In the genomic region with DNA sequence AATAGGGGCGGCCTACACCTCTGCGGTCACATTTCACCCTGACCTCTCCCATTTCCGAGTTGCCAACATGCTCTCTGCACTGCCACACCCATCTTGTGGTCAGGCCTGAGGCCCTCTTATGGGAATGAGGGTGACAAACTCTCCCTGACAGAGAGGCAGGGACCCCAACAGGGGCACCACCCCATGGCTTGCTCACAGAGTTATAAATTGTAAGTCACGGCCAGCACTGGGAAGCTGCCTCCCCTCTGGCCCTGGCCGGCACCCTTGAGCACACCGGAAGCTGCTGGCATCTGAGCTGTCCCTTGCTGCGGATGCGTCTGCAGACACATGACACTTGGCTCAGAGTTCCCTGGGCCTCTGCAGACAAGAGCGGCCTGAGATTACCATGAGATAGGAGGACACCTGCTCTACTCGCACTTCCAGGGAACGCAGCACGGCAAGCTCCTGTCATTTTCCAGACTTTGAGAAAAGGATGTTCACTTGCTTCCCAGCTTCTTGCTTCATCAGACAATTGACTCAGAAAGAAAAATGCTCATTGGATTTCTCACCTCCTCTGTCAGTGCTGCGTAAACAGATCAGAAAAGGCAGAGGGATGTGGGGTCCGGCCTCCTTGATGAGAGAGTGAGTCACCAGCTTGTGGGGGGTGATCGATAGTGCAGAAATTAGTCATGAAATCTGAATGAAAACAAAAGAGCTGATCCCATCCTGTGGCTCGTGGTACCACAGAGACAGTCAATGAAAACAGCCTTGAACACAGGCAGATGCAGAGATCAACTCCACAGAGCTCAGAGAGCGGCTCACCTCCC, we compare ENCODE assay signal across 9 cellular contexts.
DNase-seq lines count a peak whose midpoint lies in the region; ATAC-seq, FAIRE-seq and TF ChIP-seq lines count a peak whose summit lies in the region.
"Had no signal": no experiment of that assay in that cellular context is flagged by ENCODE, and none has a peak within 500 bp of the region (broad histone marks: within the 10 kb centered on the region; RNA-seq: fewer than 3 reads in every experiment).

No MANE protein-coding gene starts in this region.

- TF ChIP-seq POLR2A in endothelial cell of umbilical vein (IDR thresholded peaks at IDR 0.05; ENCODE audit: low read depth, low read length) (no peak), GM12891 (IDR thresholded peaks at IDR 0.05; ENCODE audit: low read depth, low read length) (no peak)

- no peak overlapping the region for H3K4me3 ChIP-seq in endothelial cell of umbilical vein (replicated peaks in 1 of 3; ENCODE audit: insufficient read depth in 1 of 3, low read depth in 1 of 3, low read length in 3 of 3)
- H3K4me3 ChIP-seq: heart right ventricle had no signal

- ATAC-seq in GM18861 (IDR thresholded peaks at IDR 0.05; ENCODE audit: unreplicated experiment), result no peak
- ATAC-seq in GM21825 (IDR thresholded peaks at IDR 0.05; ENCODE audit: unreplicated experiment), result no peak
- no peak for ATAC-seq in CD4-positive, alpha-beta T cell (ENCODE audit: poor library complexity)

- H3K9ac ChIP-seq in endothelial cell of umbilical vein (replicated peaks; ENCODE audit: extremely low read depth, insufficient read depth, low read length), result no peak overlapping the region

- no peaks in the 10 kb centered on the region for H3K4me1 ChIP-seq in endothelial cell of umbilical vein (ENCODE audit: control insufficient read depth, extremely low read depth, insufficient read depth, low read length)

- no peaks in the 10 kb centered on the region for H3K9me3 Mint-ChIP-seq in HFFc6
- H3K9me3 Mint-ChIP-seq in activated CD4-positive, alpha-beta T cell treated with anti-CD3 and anti-CD28 coated beads, Interleukin-2, amount 10 ng/mL, durations not matched to agents 7 days and 5 days, result peaks cover 2% of the 10 kb centered on the region
- no peaks in the 10 kb centered on the region for H3K9me3 Mint-ChIP-seq in CD4-positive, alpha-beta T cell

- FAIRE-seq in endothelial cell of umbilical vein (lab: Jason Lieb, UNC) (peak; percentile 67), GM12891 (lab: Jason Lieb, UNC) (no peak)

- no peak for TF ChIP-seq CTCF in HFFc6 (IDR thresholded peaks at IDR 0.05)
- TF ChIP-seq CTCF in endothelial cell of umbilical vein (IDR thresholded peaks at IDR 0.05; ENCODE audit: extremely low read depth in 1 of 2, insufficient read depth in 1 of 2, low read depth in 1 of 2, low read length in 2 of 2), result no peak
- TF ChIP-seq CTCF in CD4-positive, alpha-beta T cell (IDR thresholded peaks at IDR 0.05), result no peak

- no TSS peak for BruUV-seq in endothelial cell of umbilical vein (replicated peaks; lab: Mats Ljungman, UMichigan)

- H3K4me1 Mint-ChIP-seq in HFFc6 (ENCODE audit: low read depth), result peaks cover 18% of the 10 kb centered on the region
- peaks cover 17% of the 10 kb centered on the region for H3K4me1 Mint-ChIP-seq in activated CD4-positive, alpha-beta T cell treated with anti-CD3 and anti-CD28 coated beads, Interleukin-2, amount 10 ng/mL, durations not matched to agents 7 days and 5 days
- no peaks in the 10 kb centered on the region for H3K4me1 Mint-ChIP-seq in CD4-positive, alpha-beta T cell (ENCODE audit: low read depth)

- POLR2A ChIA-PET in activated CD4-positive, alpha-beta T cell treated with anti-CD3 and anti-CD28 coated beads, Interleukin-2, amount 10 ng/mL, durations not matched to agents 7 days and 5 days (lab: Charles Lee), result interaction anchor here (1.0 kb wide), 1 partner anchor 28 kb away, joined by 4 read pairs; no protein-coding TSS in a partner anchor
- POLR2A ChIA-PET in endothelial cell of umbilical vein (lab: Charles Lee), result no interaction called here
- POLR2A ChIA-PET in CD4-positive, alpha-beta T cell (lab: Charles Lee), result no interaction called here

- H4K20me1 ChIP-seq in endothelial cell of umbilical vein (replicated peaks; ENCODE audit: control insufficient read depth, extremely low read depth, insufficient read depth, low read length), result no peaks in the 10 kb centered on the region

- H3K79me2 ChIP-seq in endothelial cell of umbilical vein (ENCODE audit: control insufficient read depth, insufficient read depth, low read length), result no peaks in the 10 kb centered on the region

- dilution Hi-C loops in endothelial cell of umbilical vein (cut with MboI; ENCODE audit: extremely low pct_ligation_motif_present, low sequenced_read_pairs), result no loop called here

- no peaks in the 10 kb centered on the region for H3K36me3 ChIP-seq in endothelial cell of umbilical vein (ENCODE audit: control insufficient read depth in 2 of 2, extremely low read depth in 1 of 2, insufficient read depth in 2 of 2, low read length in 2 of 2)
- H3K36me3 ChIP-seq: heart right ventricle had no signal

- peak overlapping the region; percentile 81 for H3K4me3 Mint-ChIP-seq in HFFc6
- peak overlapping the region; percentile 20 for H3K4me3 Mint-ChIP-seq in activated CD4-positive, alpha-beta T cell treated with anti-CD3 and anti-CD28 coated beads, Interleukin-2, amount 10 ng/mL, durations not matched to agents 7 days and 5 days
- H3K4me3 Mint-ChIP-seq in CD4-positive, alpha-beta T cell, result no peak overlapping the region

- H3K9me1 ChIP-seq in endothelial cell of umbilical vein (replicated peaks; ENCODE audit: control insufficient read depth, extremely low read depth, insufficient read depth, low read length), result no peaks in the 10 kb centered on the region

- CTCF ChIA-PET in activated CD4-positive, alpha-beta T cell treated with anti-CD3 and anti-CD28 coated beads, Interleukin-2, amount 10 ng/mL, durations not matched to agents 7 days and 5 days (lab: Charles Lee), result interaction anchor here (0.6 to 1.7 kb wide), 13 partner anchors 9 to 268 kb away, joined by 3 to 7 read pairs (median 3); no protein-coding TSS in a partner anchor
- CTCF ChIA-PET in endothelial cell of umbilical vein (lab: Charles Lee), result interaction anchor here (0.7 to 1.4 kb wide), 5 partner anchors 9 to 18 kb away, joined by 3 to 7 read pairs (median 4); no protein-coding TSS in a partner anchor
- CTCF ChIA-PET in CD4-positive, alpha-beta T cell (lab: Charles Lee), result no interaction called here

- H3K27ac ChIP-seq in endothelial cell of umbilical vein (ENCODE audit: insufficient read depth, low read depth, low read length), result no peak overlapping the region
- H3K27ac ChIP-seq in CD4-positive, alpha-beta T cell (ENCODE audit: low read depth, low read length), result no peak overlapping the region
- H3K27ac ChIP-seq: heart right ventricle had no signal

- DNase-seq in HFFc6, result peak; percentile 84
- DNase-seq in activated CD4-positive, alpha-beta T cell treated with anti-CD3 and anti-CD28 coated beads, Interleukin-2, amount 10 ng/mL, durations not matched to agents 7 days and 5 days, result peak; percentile 53
- peak; percentile 26 for DNase-seq in endothelial cell of umbilical vein (ENCODE audit: low read depth, low spot score)
- DNase-seq in stimulated activated CD4-positive, alpha-beta T cell treated with anti-CD3 and anti-CD28 coated beads, Interleukin-4, amount 100 ng/mL, for 1 hour, result peak; percentile 50
- no peak for DNase-seq in CD4-positive, alpha-beta T cell
- no peak for DNase-seq in GM12891 (ENCODE audit: insufficient read length, low spot score)
- DNase-seq: heart right ventricle had no signal

- H3K9me3 ChIP-seq in endothelial cell of umbilical vein (replicated peaks; ENCODE audit: control insufficient read depth, insufficient read depth, low read length), result no peaks in the 10 kb centered on the region
- H3K9me3 ChIP-seq in CD4-positive, alpha-beta T cell (ENCODE audit: control insufficient read depth, low read length), result no peaks in the 10 kb centered on the region
- H3K9me3 ChIP-seq: heart right ventricle had no signal

- peak overlapping the region; percentile 97 for H3K27ac Mint-ChIP-seq in HFFc6
- peak overlapping the region; percentile 88 for H3K27ac Mint-ChIP-seq in activated CD4-positive, alpha-beta T cell treated with anti-CD3 and anti-CD28 coated beads, Interleukin-2, amount 10 ng/mL, durations not matched to agents 7 days and 5 days
- H3K27ac Mint-ChIP-seq in CD4-positive, alpha-beta T cell, result no peak overlapping the region

- no peaks in the 10 kb centered on the region for H3K36me3 Mint-ChIP-seq in HFFc6 (ENCODE audit: low read depth)
- peaks cover 14% of the 10 kb centered on the region for H3K36me3 Mint-ChIP-seq in activated CD4-positive, alpha-beta T cell treated with anti-CD3 and anti-CD28 coated beads, Interleukin-2, amount 10 ng/mL, durations not matched to agents 7 days and 5 days (ENCODE audit: low read depth)
- no peaks in the 10 kb centered on the region for H3K36me3 Mint-ChIP-seq in CD4-positive, alpha-beta T cell (ENCODE audit: low read depth)

- peak overlapping the region; percentile 17 for H2AFZ ChIP-seq in endothelial cell of umbilical vein (ENCODE audit: low read depth, low read length)

- intact Hi-C loops in endothelial cell of umbilical vein (cut with micrococcal nuclease), result no loop called here
- intact Hi-C loops in CD4-positive, alpha-beta T cell (cut with DNase I, micrococcal nuclease), result no loop called here

- no peaks in the 10 kb centered on the region; the same call in 1 of the 2 replicates for H3K27me3 Mint-ChIP-seq in HFFc6 (ENCODE audit: insufficient read depth)
- no peaks in the 10 kb centered on the region for H3K27me3 Mint-ChIP-seq in activated CD4-positive, alpha-beta T cell treated with anti-CD3 and anti-CD28 coated beads, Interleukin-2, amount 10 ng/mL, durations not matched to agents 7 days and 5 days
- no peaks in the 10 kb centered on the region for H3K27me3 Mint-ChIP-seq in CD4-positive, alpha-beta T cell

- no peaks in the 10 kb centered on the region for H3K27me3 ChIP-seq in endothelial cell of umbilical vein (ENCODE audit: control insufficient read depth in 2 of 2, insufficient read depth in 2 of 2, low read length in 2 of 2)
- no peaks in the 10 kb centered on the region for H3K27me3 ChIP-seq in CD4-positive, alpha-beta T cell (ENCODE audit: control insufficient read depth, insufficient read depth, low read length)
- H3K27me3 ChIP-seq: heart right ventricle had no signal

- no peak overlapping the region for H3K4me2 ChIP-seq in endothelial cell of umbilical vein (ENCODE audit: insufficient read depth, low read length)

TF ChIP-seq in endothelial cell of umbilical vein, 7 proteins besides CTCF, POLR2A, EP300 and RAD21 (continues in another document):
- no peak for TF ChIP-seq EZH2 (IDR thresholded peaks at IDR 0.05; ENCODE audit: borderline replicate concordance, low read depth, low read length, severe bottlenecking)
- TF ChIP-seq, protein P1, sequence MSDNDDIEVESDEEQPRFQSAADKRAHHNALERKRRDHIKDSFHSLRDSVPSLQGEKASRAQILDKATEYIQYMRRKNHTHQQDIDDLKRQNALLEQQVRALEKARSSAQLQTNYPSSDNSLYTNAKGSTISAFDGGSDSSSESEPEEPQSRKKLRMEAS (IDR thresholded peaks at IDR 0.05; ENCODE audit: insufficient read depth, insufficient read length), result no peak

TF ChIP-seq in GM12891, 5 proteins besides CTCF, POLR2A, EP300 and RAD21:
- TF ChIP-seq PAX5 (IDR thresholded peaks at IDR 0.05; ENCODE audit: insufficient read depth, low read length, severe bottlenecking) (no peak), TAF1 (IDR thresholded peaks at IDR 0.05; ENCODE audit: low read depth, low read length) (no peak)

Comparison
In these comparisons a context has a peak if more than half of its experiments do, and no peak if none do; other contexts are left out.
1. DNase-seq: peak in HFFc6 (single experiment), activated CD4-positive, alpha-beta T cell treated with anti-CD3 and anti-CD28 coated beads, Interleukin-2, amount 10 ng/mL, durations not matched to agents 7 days and 5 days (single experiment), endothelial cell of umbilical vein (single experiment) and stimulated activated CD4-positive, alpha-beta T cell treated with anti-CD3 and anti-CD28 coated beads, Interleukin-4, amount 100 ng/mL, for 1 hour (single experiment); none in CD4-positive, alpha-beta T cell (0 of 10) and GM12891 (single experiment).